8 cellular contexts compared by ENCODE assay signal in genomic region chr17:4161179-4161559, GRCh38. TPM values are rescaled to one million over a fixed set of nuclear protein-coding genes. Genes with fewer than 3 reads are reported as not detected.
DNase-seq lines count a peak whose midpoint lies in the region; ATAC-seq and TF ChIP-seq lines count a peak whose summit lies in the region.

No MANE protein-coding gene starts in this region.

- POLR2A ChIA-PET in AG04450 (lab: Yijun Ruan, JAX), result interaction anchor here (1.0 to 1.5 kb wide), 2 partner anchors 17 to 69 kb away, joined by 4 to 6 read pairs; no protein-coding TSS in a partner anchor

- H3K4me1 ChIP-seq in left lung, result peaks cover 0 to 31% of the 10 kb centered on the region in 2 donors
- H3K4me1 ChIP-seq in uterus, result no peaks in the 10 kb centered on the region

- H3K27ac ChIP-seq in AG04450 (ENCODE audit: low read depth, low read length), result peak overlapping the region; percentile 93
- peak overlapping the region in 1 of 2 donors; percentile 70 for H3K27ac ChIP-seq in left lung
- H3K27ac ChIP-seq in uterus, result no peak overlapping the region

- no peaks in the 10 kb centered on the region for H3K9me3 ChIP-seq in AG04450 (ENCODE audit: control insufficient read depth, insufficient read depth, low read length)
- no peaks in the 10 kb centered on the region for H3K9me3 ChIP-seq in left lung
- no peaks in the 10 kb centered on the region for H3K9me3 ChIP-seq in uterus

- H3K36me3 ChIP-seq in left lung (peaks cover 0 to 45% of the 10 kb centered on the region in 2 donors), uterus (no peaks in the 10 kb centered on the region)

- intact Hi-C loops in left lung (cut with DNase I), result no loop called here
- intact Hi-C loops in uterus (cut with DNase I; ENCODE audit: low total_unique reads), result no loop called here

- CTCF ChIA-PET in AG04450 (lab: Charles Lee), result interaction anchor here (0.9 to 1.0 kb wide), 3 partner anchors 16 to 248 kb away, joined by 3 to 4 read pairs (median 3); no protein-coding TSS in a partner anchor

- no peak overlapping the region for H3K4me3 ChIP-seq in AG04450 (ENCODE audit: low read depth, low read length)
- no peak overlapping the region for H3K4me3 ChIP-seq in left lung
- no peak overlapping the region for H3K4me3 ChIP-seq in uterus

- ATAC-seq in left lung, result peak; percentile 64

- DNase-seq in AG04450 (ENCODE audit: low read depth, low spot score) (peak; percentile 72), HS-5 (ENCODE audit: low read depth) (peak; percentile 22), amniotic epithelial cell (ENCODE audit: low read depth) (peak; percentile 94), left lung (peak in 1 of 2 donors; percentile 34), NCI-H345 treated with DMSO at 0.1 percent for 48 hours (lab: John Stamatoyannopoulos, UW; ENCODE audit: unreplicated experiment) (no peak), inferior parietal cortex (ENCODE audit: extremely low spot score) (no peak), KBM-7 (no peak), uterus (no peak)

- no peak for TF ChIP-seq POLR2A in uterus (IDR thresholded peaks at IDR 0.05)

- H3K27me3 ChIP-seq in AG04450 (ENCODE audit: control insufficient read depth, insufficient read depth, low read length) (no peaks in the 10 kb centered on the region), left lung (no peaks in the 10 kb centered on the region), uterus (no peaks in the 10 kb centered on the region)

- in situ Hi-C loops in KBM-7 (cut with MboI; ENCODE audit: low pct_unique_long_range_greater_than_20kb, low sequenced_read_pairs), result no loop called here

- TF ChIP-seq CTCF in AG04450 (IDR thresholded peaks at IDR 0.05; ENCODE audit: low read depth, low read length), result peak; percentile 64
- no peak for TF ChIP-seq CTCF in left lung (IDR thresholded peaks at IDR 0.05)
- no peak for TF ChIP-seq CTCF in uterus (IDR thresholded peaks at IDR 0.05)

RNA-seq across cellular contexts. Expression of gene CYB5D2, which starts 18.2 kb away (rescaled TPM):
- polyA plus RNA-seq in AG04450 (2011; rRNA removed), result 15.6 and 22.0 TPM in 2 replicates
- 14.9 and 15.6 TPM in 2 replicates for polyA minus RNA-seq in AG04450 (2011; rRNA and poly(A)+ RNA removed)
- total RNA-seq in left lung (10 to 100 TPM in 1 of 2 donors, 1 to 10 TPM in 1; 9.4 to 11.0 TPM), uterus (10 to 100 TPM; 15.6 to 25.5 (median 19.7) TPM)

RNA-seq across cellular contexts. Expression of gene ZZEF1, which starts 18.3 kb away (rescaled TPM):
- 15.3 and 18.3 TPM in 2 replicates for polyA plus RNA-seq in AG04450 (2011; rRNA removed)
- 74.1 and 76.2 TPM in 2 replicates for polyA minus RNA-seq in AG04450 (2011; rRNA and poly(A)+ RNA removed)
- 10 to 100 TPM; 39.2 to 56.7 TPM for total RNA-seq in left lung
- total RNA-seq in uterus, result 10 to 100 TPM; 25.4 to 88.0 (median 39.9) TPM

Comparison
In these comparisons a context has a peak if more than half of its experiments do, and no peak if none do; other contexts are left out.
1. DNase-seq: peak in AG04450 (single experiment), HS-5 (single experiment) and amniotic epithelial cell (single experiment); none in NCI-H345 treated with DMSO at 0.1 percent for 48 hours (single experiment), inferior parietal cortex (single experiment), KBM-7 (single experiment) and uterus (0 of 2).